ENCODE assay signal across 12 cellular contexts in the genomic region with DNA sequence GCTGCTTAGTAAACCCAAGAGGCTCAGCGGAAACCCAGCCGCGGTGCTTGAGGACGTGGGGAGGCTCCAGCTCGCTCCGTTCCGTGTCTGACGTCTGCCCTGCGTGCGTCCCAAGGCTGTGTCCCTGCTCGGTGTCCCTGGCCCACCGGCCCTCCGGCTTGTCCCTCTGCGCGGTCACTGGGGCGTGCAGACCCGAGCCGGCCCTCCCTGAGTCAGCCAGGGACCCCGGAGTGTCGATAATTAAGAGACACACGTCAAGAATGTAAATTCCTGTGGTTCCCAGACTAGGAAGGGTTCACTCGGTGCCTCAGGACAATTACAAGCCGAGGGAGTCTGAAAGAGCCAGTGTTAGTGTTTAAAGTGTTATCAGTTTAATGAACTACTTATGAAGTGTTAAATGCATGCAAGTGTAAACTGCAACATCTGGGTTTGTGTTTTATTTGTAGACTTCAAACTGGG.
DNase-seq lines count a peak whose midpoint lies in the region; ATAC-seq, FAIRE-seq and TF ChIP-seq lines count a peak whose summit lies in the region.
"Had no signal": no experiment of that assay in that cellular context is flagged by ENCODE, and none has a peak within 500 bp of the region (broad histone marks: within the 10 kb centered on the region; RNA-seq: fewer than 3 reads in every experiment).

No MANE protein-coding gene starts in this region.

- peak overlapping the region; percentile 37 for H3K9ac ChIP-seq in iPS-15b (ENCODE audit: low read depth, low read length)

- no peak for FAIRE-seq in small intestine (lab: Jason Lieb, UNC)

- peak overlapping the region; percentile 21 for H3K4me3 ChIP-seq in HEK293 (ENCODE audit: low read depth, low read length)
- no peak overlapping the region for H3K4me3 ChIP-seq in astrocyte of the spinal cord (ENCODE audit: low read depth, low read length)
- peak overlapping the region; percentile 58 for H3K4me3 ChIP-seq in iPS-15b (ENCODE audit: low read depth, low read length)
- peak overlapping the region; percentile 21 for H3K4me3 ChIP-seq in retinal pigment epithelial cell (ENCODE audit: low read length)
- no peak overlapping the region for H3K4me3 ChIP-seq in Peyer's patch
- no peak overlapping the region for H3K4me3 ChIP-seq in small intestine (ENCODE audit: low read depth in 1 of 2, low read length in 2 of 2)
- H3K4me3 ChIP-seq: mucosa of descending colon had no signal

- 35 to 83% (median 67%) methylated on average over 20 to 23 of the region's 23 CpGs for WGBS in small intestine, 3 donors

- peak overlapping the region; percentile 4; the same call in 1 of the 2 replicates for H3K27ac ChIP-seq in HEK293 (ENCODE audit: extremely low read depth, low read depth, low read length)
- H3K27ac ChIP-seq in Peyer's patch = no peak overlapping the region
- no peak overlapping the region for H3K27ac ChIP-seq in small intestine (ENCODE audit: low read depth in 1 of 2, low read length in 1 of 2)

- DNase-seq in astrocyte of the spinal cord (ENCODE audit: low read depth, low spot score) = peak; percentile 11
- no peak for DNase-seq in retinal pigment epithelial cell (ENCODE audit: low read depth)
- DNase-seq in Peyer's patch = no peak
- no peak for DNase-seq in DMS53 (lab: John Stamatoyannopoulos, UW)
- DNase-seq in small intestine = no peak
- DNase-seq: NCI-H524; stimulated activated naive CD8-positive, alpha-beta T cell treated with anti-CD3 and anti-CD28 coated beads, Interleukin-15, Interleukin-2, amounts not matched to agents 100 U/mL and 50 U/mL, for 24 hours had no signal

- POLR2A ChIA-PET in HEK293 (lab: Yijun Ruan, JAX) = no interaction called here

- H3K9me3 ChIP-seq in HEK293 (ENCODE audit: control insufficient read depth, insufficient read depth, low read depth, low read length) (no peaks in the 10 kb centered on the region), iPS-15b (ENCODE audit: control insufficient read depth, insufficient read depth, low read length) (no peaks in the 10 kb centered on the region), Peyer's patch (peaks cover 0 to 7% (median 2%) of the 10 kb centered on the region in 4 donors), small intestine (ENCODE audit: control insufficient read depth, low read depth) (no peaks in the 10 kb centered on the region)

- TF ChIP-seq POLR2A in Peyer's patch (IDR thresholded peaks at IDR 0.05) = no peak

- in situ Hi-C loops in astrocyte of the spinal cord (cut with HindIII; ENCODE audit: low sequenced_read_pairs) = no loop called here

- no peak for ATAC-seq in HG03039 (IDR thresholded peaks at IDR 0.05; ENCODE audit: unreplicated experiment)
- ATAC-seq: esophagus mucosa; stimulated activated naive CD8-positive, alpha-beta T cell treated with anti-CD3 and anti-CD28 coated beads, Interleukin-15, Interleukin-2, amounts not matched to agents 100 U/mL and 50 U/mL, for 24 hours had no signal

- H3K4me1 ChIP-seq in HEK293 (ENCODE audit: control insufficient read depth, insufficient read depth, low read length) = peaks cover 7% of the 10 kb centered on the region
- H3K4me1 ChIP-seq in iPS-15b (ENCODE audit: control insufficient read depth, insufficient read depth, low read length) = peaks cover 17% of the 10 kb centered on the region
- peaks cover 0 to 6% (median 0%) of the 10 kb centered on the region in 4 donors for H3K4me1 ChIP-seq in Peyer's patch
- no peaks in the 10 kb centered on the region for H3K4me1 ChIP-seq in small intestine (ENCODE audit: control insufficient read depth in 2 of 2, insufficient read depth in 1 of 2, low read depth in 1 of 2, low read length in 1 of 2)

- peaks cover 15% of the 10 kb centered on the region for H3K27me3 ChIP-seq in iPS-15b (ENCODE audit: control insufficient read depth, insufficient read depth, low read length)
- peaks cover 0 to 7% of the 10 kb centered on the region in 2 donors for H3K27me3 ChIP-seq in Peyer's patch
- peaks cover 0 to 5% of the 10 kb centered on the region in 2 donors for H3K27me3 ChIP-seq in small intestine (ENCODE audit: control insufficient read depth in 2 of 2, insufficient read depth in 2 of 2, low read length in 2 of 2)

- H3K36me3 ChIP-seq in HEK293 (ENCODE audit: control insufficient read depth in 2 of 2, insufficient read depth in 1 of 2, low read length in 2 of 2) (no peaks in the 10 kb centered on the region), iPS-15b (ENCODE audit: control insufficient read depth, insufficient read depth, low read length) (peaks cover 3% of the 10 kb centered on the region), Peyer's patch (no peaks in the 10 kb centered on the region), small intestine (ENCODE audit: control insufficient read depth in 2 of 2, insufficient read depth in 2 of 2, low read length in 2 of 2) (no peaks in the 10 kb centered on the region)

- CTCF ChIA-PET in HEK293 (lab: Yijun Ruan, JAX) = interaction anchor here (0.6 to 2.2 kb wide), 12 partner anchors 25 to 882 kb away, joined by 3 to 7 read pairs (median 4); no protein-coding TSS in a partner anchor

- TF ChIP-seq CTCF in HEK293 (tag by site-specific recombination; IDR thresholded peaks at IDR 0.05) (no peak), astrocyte of the spinal cord (IDR thresholded peaks at IDR 0.05; ENCODE audit: low read depth, low read length) (no peak), retinal pigment epithelial cell (conservative IDR thresholded peaks at IDR 0.05; ENCODE audit: low read depth, low read length) (no peak), Peyer's patch (IDR thresholded peaks at IDR 0.05) (no peak)

TF ChIP-seq in HEK293, 187 proteins besides CTCF, POLR2A, EP300 and RAD21 (continues in another document):
- peak; percentile 64 for TF ChIP-seq FEZF1 (tag by site-specific recombination; IDR thresholded peaks at IDR 0.05)
- no peak for TF ChIP-seq ZFP37 (tag by site-specific recombination; IDR thresholded peaks at IDR 0.05)
- peak; percentile 72 for TF ChIP-seq GLIS1 (tag by site-specific recombination; IDR thresholded peaks at IDR 0.05)
- TF ChIP-seq ZNF16 (tag by site-specific recombination; IDR thresholded peaks at IDR 0.05; ENCODE audit: low read depth) = no peak
- TF ChIP-seq, protein P1, sequence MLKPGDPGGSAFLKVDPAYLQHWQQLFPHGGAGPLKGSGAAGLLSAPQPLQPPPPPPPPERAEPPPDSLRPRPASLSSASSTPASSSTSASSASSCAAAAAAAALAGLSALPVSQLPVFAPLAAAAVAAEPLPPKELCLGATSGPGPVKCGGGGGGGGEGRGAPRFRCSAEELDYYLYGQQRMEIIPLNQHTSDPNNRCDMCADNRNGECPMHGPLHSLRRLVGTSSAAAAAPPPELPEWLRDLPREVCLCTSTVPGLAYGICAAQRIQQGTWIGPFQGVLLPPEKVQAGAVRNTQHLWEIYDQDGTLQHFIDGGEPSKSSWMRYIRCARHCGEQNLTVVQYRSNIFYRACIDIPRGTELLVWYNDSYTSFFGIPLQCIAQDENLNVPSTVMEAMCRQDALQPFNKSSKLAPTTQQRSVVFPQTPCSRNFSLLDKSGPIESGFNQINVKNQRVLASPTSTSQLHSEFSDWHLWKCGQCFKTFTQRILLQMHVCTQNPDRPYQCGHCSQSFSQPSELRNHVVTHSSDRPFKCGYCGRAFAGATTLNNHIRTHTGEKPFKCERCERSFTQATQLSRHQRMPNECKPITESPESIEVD (tag by site-specific recombination; IDR thresholded peaks at IDR 0.05) = peak; percentile 74; the same call in 1 of the 2 replicates
- TF ChIP-seq WT1 (tag by site-specific recombination; IDR thresholded peaks at IDR 0.05) = peak; percentile 76
- TF ChIP-seq, protein P2, sequence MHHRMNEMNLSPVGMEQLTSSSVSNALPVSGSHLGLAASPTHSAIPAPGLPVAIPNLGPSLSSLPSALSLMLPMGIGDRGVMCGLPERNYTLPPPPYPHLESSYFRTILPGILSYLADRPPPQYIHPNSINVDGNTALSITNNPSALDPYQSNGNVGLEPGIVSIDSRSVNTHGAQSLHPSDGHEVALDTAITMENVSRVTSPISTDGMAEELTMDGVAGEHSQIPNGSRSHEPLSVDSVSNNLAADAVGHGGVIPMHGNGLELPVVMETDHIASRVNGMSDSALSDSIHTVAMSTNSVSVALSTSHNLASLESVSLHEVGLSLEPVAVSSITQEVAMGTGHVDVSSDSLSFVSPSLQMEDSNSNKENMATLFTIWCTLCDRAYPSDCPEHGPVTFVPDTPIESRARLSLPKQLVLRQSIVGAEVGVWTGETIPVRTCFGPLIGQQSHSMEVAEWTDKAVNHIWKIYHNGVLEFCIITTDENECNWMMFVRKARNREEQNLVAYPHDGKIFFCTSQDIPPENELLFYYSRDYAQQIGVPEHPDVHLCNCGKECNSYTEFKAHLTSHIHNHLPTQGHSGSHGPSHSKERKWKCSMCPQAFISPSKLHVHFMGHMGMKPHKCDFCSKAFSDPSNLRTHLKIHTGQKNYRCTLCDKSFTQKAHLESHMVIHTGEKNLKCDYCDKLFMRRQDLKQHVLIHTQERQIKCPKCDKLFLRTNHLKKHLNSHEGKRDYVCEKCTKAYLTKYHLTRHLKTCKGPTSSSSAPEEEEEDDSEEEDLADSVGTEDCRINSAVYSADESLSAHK (tag by site-specific recombination; IDR thresholded peaks at IDR 0.05) = peak; percentile 70; the same call in 1 of the 2 replicates
- TF ChIP-seq ZNF202 (tag by site-specific recombination; IDR thresholded peaks at IDR 0.05; ENCODE audit: borderline replicate concordance) = no peak
- TF ChIP-seq ZIC2 (tag by site-specific recombination; IDR thresholded peaks at IDR 0.05) = peak; percentile 76
- TF ChIP-seq, protein P3, sequence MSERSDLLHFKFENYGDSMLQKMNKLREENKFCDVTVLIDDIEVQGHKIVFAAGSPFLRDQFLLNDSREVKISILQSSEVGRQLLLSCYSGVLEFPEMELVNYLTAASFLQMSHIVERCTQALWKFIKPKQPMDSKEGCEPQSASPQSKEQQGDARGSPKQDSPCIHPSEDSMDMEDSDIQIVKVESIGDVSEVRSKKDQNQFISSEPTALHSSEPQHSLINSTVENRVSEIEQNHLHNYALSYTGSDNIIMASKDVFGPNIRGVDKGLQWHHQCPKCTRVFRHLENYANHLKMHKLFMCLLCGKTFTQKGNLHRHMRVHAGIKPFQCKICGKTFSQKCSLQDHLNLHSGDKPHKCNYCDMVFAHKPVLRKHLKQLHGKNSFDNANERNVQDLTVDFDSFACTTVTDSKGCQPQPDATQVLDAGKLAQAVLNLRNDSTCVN (tag by site-specific recombination; optimal IDR thresholded peaks at IDR 0.05) = peak; percentile 28
- peak; percentile 55 for TF ChIP-seq ZBTB48 (tag by site-specific recombination; IDR thresholded peaks at IDR 0.05)
- TF ChIP-seq, protein P4, sequence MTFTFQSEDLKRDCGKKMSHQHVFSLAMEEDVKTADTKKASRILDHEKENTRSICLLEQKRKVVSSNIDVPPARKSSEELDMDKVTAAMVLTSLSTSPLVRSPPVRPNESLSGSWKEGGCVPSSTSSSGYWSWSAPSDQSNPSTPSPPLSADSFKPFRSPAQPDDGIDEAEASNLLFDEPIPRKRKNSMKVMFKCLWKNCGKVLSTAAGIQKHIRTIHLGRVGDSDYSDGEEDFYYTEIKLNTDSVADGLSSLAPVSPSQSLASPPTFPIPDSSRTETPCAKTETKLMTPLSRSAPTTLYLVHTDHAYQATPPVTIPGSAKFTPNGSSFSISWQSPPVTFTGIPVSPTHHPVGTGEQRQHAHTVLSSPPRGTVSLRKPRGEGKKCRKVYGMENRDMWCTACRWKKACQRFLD (tag by site-specific recombination; IDR thresholded peaks at IDR 0.05) = no peak

Comparison
In these comparisons a context has a peak if more than half of its experiments do, and no peak if none do; other contexts are left out.
1. H3K4me3 ChIP-seq: peak in HEK293 (single experiment), iPS-15b (single experiment) and retinal pigment epithelial cell (single experiment); none in astrocyte of the spinal cord (single experiment), Peyer's patch (0 of 4) and small intestine (0 of 2).